30 cellular contexts compared by ENCODE assay signal in genomic region chr9:85599540-85600140, GRCh38.
DNase-seq lines count a peak whose midpoint lies in the region; ATAC-seq, FAIRE-seq and TF ChIP-seq lines count a peak whose summit lies in the region.
"Had no signal": no experiment of that assay in that cellular context is flagged by ENCODE, and none has a peak within 500 bp of the region (broad histone marks: within the 10 kb centered on the region; RNA-seq: fewer than 3 reads in every experiment).

No MANE protein-coding gene starts in this region.

- H3K27ac ChIP-seq in HepG2 (ENCODE audit: extremely low read length, insufficient read depth, low read length) (no peak overlapping the region), right lobe of liver (no peak overlapping the region)
- H3K27ac ChIP-seq: gastroesophageal sphincter, hepatocyte, RWPE1, uterus had no signal

- TF ChIP-seq EP300 in HepG2 (IDR thresholded peaks at IDR 0.05; ENCODE audit: low read depth in 2 of 2, low read length in 2 of 2) (no peak), HepG2 (CRISPR knock-in tag; IDR thresholded peaks at IDR 0.05; ENCODE audit: borderline replicate concordance) (no peak)

- H3K36me3 ChIP-seq in HepG2 (replicated peaks in 1 of 2; ENCODE audit: control insufficient read depth in 1 of 2, insufficient read depth in 2 of 2, low read length in 2 of 2) (no peaks in the 10 kb centered on the region; a peak in 1 of 5 replicates), right lobe of liver (no peaks in the 10 kb centered on the region), mucosa of descending colon (ENCODE audit: low read depth) (no peaks in the 10 kb centered on the region)
- H3K36me3 ChIP-seq: uterus had no signal

- no peak for DNase-seq in HepG2 (ENCODE audit: low spot score)
- DNase-seq in right lobe of liver = no peak
- peak; percentile 12 for DNase-seq in amniotic epithelial cell (ENCODE audit: low read depth)
- DNase-seq in fibroblast of pulmonary artery (ENCODE audit: low read depth) = peak; percentile 13
- DNase-seq in Kasumi-1 (lab: John Stamatoyannopoulos, UW) = no peak
- DNase-seq in RPMI8226 = no peak
- no peak for DNase-seq in retina
- no peak for DNase-seq in mucosa of descending colon
- DNase-seq: 8988T; activated CD8-positive, alpha-beta T cell treated with anti-CD3 and anti-CD28 coated beads, Interleukin-2, amount 10 ng/mL, durations not matched to agents 7 days and 5 days; activated gamma-delta T cell treated with Interleukin-2 at 50 U/mL for 16 hours; CD8-positive, alpha-beta memory T cell; DMS 273 treated with DMSO at 0.1 percent for 48 hours; effector CD8-positive, alpha-beta T cell; erythroblast; H7; KG1; mesenchymal stem cell; NCI-H1436 treated with DMSO at 0.1 percent for 48 hours; NCI-H2107; NCI-H446; NCI-H774; uterus had no signal

- no peaks in the 10 kb centered on the region for H3K4me1 ChIP-seq in HepG2 (ENCODE audit: insufficient read depth, low read length)
- H3K4me1 ChIP-seq in right lobe of liver = no peaks in the 10 kb centered on the region
- H3K4me1 ChIP-seq in mucosa of descending colon (ENCODE audit: low read depth) = no peaks in the 10 kb centered on the region
- H3K4me1 ChIP-seq: gastroesophageal sphincter, uterus had no signal

- TF ChIP-seq CTCF in HepG2 (CRISPR knock-in tag; IDR thresholded peaks at IDR 0.05) = no peak
- TF ChIP-seq CTCF in right lobe of liver (IDR thresholded peaks at IDR 0.05) = no peak
- TF ChIP-seq CTCF in fibroblast of pulmonary artery (IDR thresholded peaks at IDR 0.05; ENCODE audit: low read length, missing control alignments) = no peak
- no peak for TF ChIP-seq CTCF in mucosa of descending colon (IDR thresholded peaks at IDR 0.05)

- WGBS in HepG2 (ENCODE audit: low lambda C conversion rate) = 89% methylated on average over 3 of the region's 3 CpGs
- WGBS in right lobe of liver (ENCODE audit: insufficient coverage, low coverage, low lambda C conversion rate, missing lambda C conversion rate) = 80% methylated on average over 3 of the region's 3 CpGs

- in situ Hi-C loops in HepG2 (cut with HindIII; ENCODE audit: extremely low pct_ligation_motif_present, low pct_unique_long_range_greater_than_20kb) = no loop called here

- no peak overlapping the region for H3K4me3 ChIP-seq in HepG2 (replicated peaks in 1 of 3; ENCODE audit: insufficient read depth in 1 of 3, low read depth in 2 of 3, low read length in 3 of 3)
- no peak overlapping the region for H3K4me3 ChIP-seq in right lobe of liver
- H3K4me3 ChIP-seq in fibroblast of pulmonary artery (replicated peaks; ENCODE audit: low read depth, low read length) = no peak overlapping the region
- no peak overlapping the region for H3K4me3 ChIP-seq in mucosa of descending colon
- H3K4me3 ChIP-seq: gastroesophageal sphincter, hepatocyte, uterus had no signal

- no peaks in the 10 kb centered on the region for H4K20me1 ChIP-seq in HepG2 (ENCODE audit: insufficient read depth, low read length)

- no peaks in the 10 kb centered on the region for H3K9me3 ChIP-seq in HepG2 (ENCODE audit: low read length)
- H3K9me3 ChIP-seq in right lobe of liver = no peaks in the 10 kb centered on the region
- no peaks in the 10 kb centered on the region for H3K9me3 ChIP-seq in mucosa of descending colon
- H3K9me3 ChIP-seq: gastroesophageal sphincter had no signal

- no peak overlapping the region for H3K9ac ChIP-seq in HepG2 (ENCODE audit: insufficient read depth, low read depth, low read length)

- POLR2A ChIA-PET in HepG2 (lab: Yijun Ruan, JAX) = no interaction called here

- no TSS peak for BruUV-seq in HepG2 (replicated peaks; lab: Mats Ljungman, UMichigan)

- no peak for TF ChIP-seq POLR2A in HepG2 (IDR thresholded peaks at IDR 0.05; ENCODE audit: insufficient read depth in 1 of 2, low read depth in 2 of 2, low read length in 2 of 2)
- TF ChIP-seq POLR2A in right lobe of liver (IDR thresholded peaks at IDR 0.05) = no peak

- H3K79me2 ChIP-seq in HepG2 (ENCODE audit: insufficient read depth, low read length) = no peaks in the 10 kb centered on the region
- H3K79me2 ChIP-seq: hepatocyte had no signal

- TF ChIP-seq RAD21 in HepG2 (CRISPR knock-in tag; IDR thresholded peaks at IDR 0.05) = no peak

- ATAC-seq in HepG2 (no peak), right lobe of liver (no peak), mucosa of descending colon (no peak)
- ATAC-seq: gastroesophageal sphincter, left lobe of liver had no signal

- no peak for FAIRE-seq in HepG2 (lab: Jason Lieb, UNC)
- FAIRE-seq: colon, G401.6, HTR-8/SVneo had no signal

- no peak overlapping the region for H3K4me2 ChIP-seq in HepG2 (ENCODE audit: low read depth, low read length)
- H3K4me2 ChIP-seq: hepatocyte had no signal

- CTCF ChIA-PET in HepG2 (lab: Yijun Ruan, JAX; ENCODE audit: low intra/inter-chr PET ratio, low total read pairs) = no interaction called here

- intact Hi-C loops in HepG2 (cut with micrococcal nuclease; ENCODE audit: unreplicated experiment) = no loop called here
- intact Hi-C loops in right lobe of liver (cut with DNase I) = no loop called here
- intact Hi-C loops in mucosa of descending colon (cut with DNase I, micrococcal nuclease) = loop anchor here (10.0 kb wide), 2 partner anchors 1195 to 1205 kb away; no protein-coding TSS in a partner anchor

- H3K27me3 ChIP-seq in HepG2 (ENCODE audit: control insufficient read depth in 1 of 2, insufficient read depth in 2 of 2, low read length in 2 of 2) (no peaks in the 10 kb centered on the region), right lobe of liver (no peaks in the 10 kb centered on the region)
- H3K27me3 ChIP-seq: gastroesophageal sphincter, hepatocyte, uterus had no signal

- no peak overlapping the region for H2AFZ ChIP-seq in HepG2 (ENCODE audit: low read length)
- H2AFZ ChIP-seq: hepatocyte had no signal

TF ChIP-seq in HepG2, 621 proteins besides CTCF, POLR2A, EP300 and RAD21 (continues in another document):
- TF ChIP-seq DNMT1 (CRISPR knock-in tag; IDR thresholded peaks at IDR 0.05) (no peak), MAFK (conservative IDR thresholded peaks at IDR 0.05 in 1 of 2, IDR thresholded peaks at IDR 0.05 in 1 of 2; ENCODE audit: low read length in 2 of 2) (peak; percentile 21 to 61; a peak in 2 of 4 replicates), ZSCAN20 (CRISPR knock-in tag; IDR thresholded peaks at IDR 0.05; ENCODE audit: borderline replicate concordance) (no peak), ZNF672 (CRISPR knock-in tag; IDR thresholded peaks at IDR 0.05) (no peak), ZBTB3 (CRISPR knock-in tag; IDR thresholded peaks at IDR 0.05; ENCODE audit: borderline replicate concordance, low read depth) (no peak), ZNF777 (CRISPR knock-in tag; IDR thresholded peaks at IDR 0.05) (no peak), MAFF (IDR thresholded peaks at IDR 0.05; ENCODE audit: low read depth, low read length) (peak; percentile 20; the same call in 1 of the 2 replicates), ATF5 (CRISPR knock-in tag; IDR thresholded peaks at IDR 0.05; ENCODE audit: low read depth) (no peak), ZNF281 (CRISPR knock-in tag; IDR thresholded peaks at IDR 0.05; ENCODE audit: borderline replicate concordance) (no peak)

Comparison
In these comparisons a context has a peak if more than half of its experiments do, and no peak if none do; other contexts are left out.
1. DNase-seq: peak in amniotic epithelial cell (single experiment) and fibroblast of pulmonary artery (single experiment); none in HepG2 (single experiment), right lobe of liver (0 of 3), Kasumi-1 (0 of 2), RPMI8226 (single experiment), retina (single experiment) and mucosa of descending colon (0 of 3).
2. intact Hi-C loops: an anchor here in mucosa of descending colon (10.0 kb wide); none called in HepG2 and right lobe of liver.